ENCODE assay signal across 20 cellular contexts in the genomic region with DNA sequence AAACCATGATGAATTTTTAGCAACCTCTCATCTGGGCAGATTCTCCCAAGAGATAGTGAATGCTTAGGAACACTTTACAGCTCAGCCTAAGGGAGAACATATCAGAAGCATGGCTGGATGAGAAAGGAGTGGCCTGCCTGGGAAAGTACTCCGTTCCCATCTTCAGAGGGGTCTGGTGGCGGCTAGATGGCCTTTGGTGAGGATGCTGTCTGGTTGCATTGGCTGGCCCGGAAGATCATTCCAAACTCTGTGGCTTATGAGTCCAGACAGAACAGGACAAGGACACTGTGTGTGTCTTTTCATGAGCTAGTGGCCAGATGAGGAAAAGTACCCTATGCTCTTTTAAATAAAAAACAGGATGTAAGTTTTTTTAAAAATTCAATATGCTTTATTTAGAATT. TPM values are rescaled to one million over a fixed set of nuclear protein-coding genes. Genes with fewer than 3 reads are reported as not detected.
DNase-seq lines count a peak whose midpoint lies in the region; ATAC-seq and TF ChIP-seq lines count a peak whose summit lies in the region.
"Had no signal": no experiment of that assay in that cellular context is flagged by ENCODE, and none has a peak within 500 bp of the region (broad histone marks: within the 10 kb centered on the region; RNA-seq: fewer than 3 reads in every experiment).

No MANE protein-coding gene starts in this region.

- TF ChIP-seq POLR2A in gastroesophageal sphincter (IDR thresholded peaks at IDR 0.05), result no peak
- TF ChIP-seq POLR2A in testis (IDR thresholded peaks at IDR 0.05), result no peak

- POLR2A ChIA-PET in activated B cell treated with CpG ODN at 0.5 μM for 24 hours (lab: Charles Lee), result interaction anchor here (1.7 to 1.9 kb wide), 2 partner anchors 13 to 17 kb away, joined by 5 read pairs; no protein-coding TSS in a partner anchor

- peak overlapping the region in 3 of 4 donors; percentile 11 to 50 (median 20) for H3K27ac ChIP-seq in gastroesophageal sphincter
- peak overlapping the region; percentile 15 for H3K27ac ChIP-seq in temporal lobe (ENCODE audit: low read depth, low read length)
- H3K27ac ChIP-seq in testis, result no peak overlapping the region
- H3K27ac ChIP-seq: colonic mucosa, upper lobe of right lung had no signal

- 78 to 81% methylated on average over 3 of the region's 3 CpGs for WGBS in gastroesophageal sphincter (ENCODE audit: low coverage in 1 of 2), 2 donors
- WGBS in testis, 2 donors, result 60 to 80% methylated on average over 3 of the region's 3 CpGs

- H3K4me1 ChIP-seq in gastroesophageal sphincter (peaks cover 0 to 70% (median 7%) of the 10 kb centered on the region in 3 donors), testis (peaks cover 11% of the 10 kb centered on the region)
- H3K4me1 ChIP-seq: colonic mucosa had no signal

- no peak for DNase-seq in activated T-cell treated with anti-CD3 and anti-CD28 coated beads, Interleukin-2, amount 50 U/mL, for 72 hours
- no peak for DNase-seq in activated T-cell treated with anti-CD3 and anti-CD28 coated beads, Interleukin-2, amount 50 U/mL, for 48 hours
- DNase-seq in activated B cell treated with CpG ODN at 0.5 μM for 24 hours (no peak), testis (no peak), progenitor cell of endocrine pancreas (ENCODE audit: low spot score, unreplicated experiment) (no peak)
- DNase-seq: ACHN; activated CD4-positive, alpha-beta T cell treated with anti-CD3 and anti-CD28 coated beads, Interleukin-2, amount 10 ng/mL, durations not matched to agents 24 days and 14 days; colonic mucosa; DMS79; foreskin fibroblast; MV-4-11; NCI-H2029; NCI-H446; NK-92 treated with Interleukin-12 subunit alpha and Interleukin-12 subunit beta, amount 100 ng/mL, for 24 hours; stimulated activated naive B cell treated with anti-CD40 and anti-IgM and Interleukin-4, amounts not matched to agents 10 μg/mL and 1 μg/mL and 100 μg/mL, for 72 hours; upper lobe of right lung had no signal

- H3K27ac Mint-ChIP-seq in activated T-cell treated with anti-CD3 and anti-CD28 coated beads, Interleukin-2, amount 50 U/mL, for 72 hours, result peak overlapping the region; percentile 26
- H3K27ac Mint-ChIP-seq in activated B cell treated with CpG ODN at 0.5 μM for 24 hours (peak overlapping the region; percentile 69), progenitor cell of endocrine pancreas (no peak overlapping the region)

- no peaks in the 10 kb centered on the region for H3K9me3 Mint-ChIP-seq in activated T-cell treated with anti-CD3 and anti-CD28 coated beads, Interleukin-2, amount 50 U/mL, for 72 hours
- H3K9me3 Mint-ChIP-seq in activated B cell treated with CpG ODN at 0.5 μM for 24 hours (no peaks in the 10 kb centered on the region), progenitor cell of endocrine pancreas (ENCODE audit: low read depth) (no peaks in the 10 kb centered on the region)
- H3K9me3 Mint-ChIP-seq: activated CD4-positive, alpha-beta T cell treated with anti-CD3 and anti-CD28 coated beads, Interleukin-2, amount 10 ng/mL, durations not matched to agents 24 days and 14 days; IgD-negative memory B cell; stimulated activated naive B cell treated with anti-CD40 and anti-IgM and Interleukin-4, amounts not matched to agents 10 μg/mL and 1 μg/mL and 100 μg/mL, for 72 hours had no signal

- intact Hi-C loops in activated B cell treated with CpG ODN at 0.5 μM for 24 hours (cut with micrococcal nuclease) (no loop called here), testis (cut with DNase I; ENCODE audit: low total_unique reads) (no loop called here)

- TF ChIP-seq CTCF in activated B cell treated with CpG ODN at 0.5 μM for 24 hours (IDR thresholded peaks at IDR 0.05) (no peak), gastroesophageal sphincter (IDR thresholded peaks at IDR 0.05) (no peak), testis (IDR thresholded peaks at IDR 0.05) (no peak), progenitor cell of endocrine pancreas (IDR thresholded peaks at IDR 0.05; ENCODE audit: unreplicated experiment) (no peak)

- H3K36me3 ChIP-seq in gastroesophageal sphincter, result no peaks in the 10 kb centered on the region
- H3K36me3 ChIP-seq in testis (ENCODE audit: low read depth, missing control alignments), result no peaks in the 10 kb centered on the region
- H3K36me3 ChIP-seq: colonic mucosa, upper lobe of right lung had no signal

- H3K4me3 Mint-ChIP-seq in activated T-cell treated with anti-CD3 and anti-CD28 coated beads, Interleukin-2, amount 50 U/mL, for 72 hours, result no peak overlapping the region
- H3K4me3 Mint-ChIP-seq in activated B cell treated with CpG ODN at 0.5 μM for 24 hours (no peak overlapping the region), progenitor cell of endocrine pancreas (ENCODE audit: low read depth) (no peak overlapping the region)
- H3K4me3 Mint-ChIP-seq: IgD-negative memory B cell; stimulated activated naive B cell treated with anti-CD40 and anti-IgM and Interleukin-4, amounts not matched to agents 10 μg/mL and 1 μg/mL and 100 μg/mL, for 72 hours had no signal

- H3K36me3 Mint-ChIP-seq in activated T-cell treated with anti-CD3 and anti-CD28 coated beads, Interleukin-2, amount 50 U/mL, for 72 hours (ENCODE audit: insufficient read depth in 2 of 2), result peaks cover 3 to 12% of the 10 kb centered on the region in 2 donors
- H3K36me3 Mint-ChIP-seq in activated B cell treated with CpG ODN at 0.5 μM for 24 hours (ENCODE audit: low read depth), result peaks cover 13% of the 10 kb centered on the region
- no peaks in the 10 kb centered on the region for H3K36me3 Mint-ChIP-seq in progenitor cell of endocrine pancreas (ENCODE audit: insufficient read depth)

- H3K9me3 ChIP-seq in gastroesophageal sphincter, result no peaks in the 10 kb centered on the region
- no peaks in the 10 kb centered on the region for H3K9me3 ChIP-seq in testis
- H3K9me3 ChIP-seq: colonic mucosa, upper lobe of right lung had no signal

- ATAC-seq in activated T-cell treated with anti-CD3 and anti-CD28 coated beads, Interleukin-2, amount 50 U/mL, for 72 hours (replicated peaks in 1 of 2), result no peak
- no peak for ATAC-seq in activated B cell treated with CpG ODN at 0.5 μM for 24 hours (ENCODE audit: low read depth)
- no peak for ATAC-seq in gastroesophageal sphincter
- no peak for ATAC-seq in GM19351 (IDR thresholded peaks at IDR 0.05; ENCODE audit: unreplicated experiment)

- no peaks in the 10 kb centered on the region for H3K27me3 Mint-ChIP-seq in activated T-cell treated with anti-CD3 and anti-CD28 coated beads, Interleukin-2, amount 50 U/mL, for 72 hours (ENCODE audit: low read depth)
- no peaks in the 10 kb centered on the region for H3K27me3 Mint-ChIP-seq in activated B cell treated with CpG ODN at 0.5 μM for 24 hours
- no peaks in the 10 kb centered on the region for H3K27me3 Mint-ChIP-seq in progenitor cell of endocrine pancreas
- H3K27me3 Mint-ChIP-seq: activated CD4-positive, alpha-beta T cell treated with anti-CD3 and anti-CD28 coated beads, Interleukin-2, amount 10 ng/mL, durations not matched to agents 24 days and 14 days; IgD-negative memory B cell; stimulated activated naive B cell treated with anti-CD40 and anti-IgM and Interleukin-4, amounts not matched to agents 10 μg/mL and 1 μg/mL and 100 μg/mL, for 72 hours had no signal

- H3K4me1 Mint-ChIP-seq in activated T-cell treated with anti-CD3 and anti-CD28 coated beads, Interleukin-2, amount 50 U/mL, for 72 hours (ENCODE audit: low read depth), result peaks cover 48% of the 10 kb centered on the region
- H3K4me1 Mint-ChIP-seq in activated B cell treated with CpG ODN at 0.5 μM for 24 hours (peaks cover 64% of the 10 kb centered on the region), progenitor cell of endocrine pancreas (ENCODE audit: low read depth) (peaks cover 2% of the 10 kb centered on the region)

- CTCF ChIA-PET in activated B cell treated with CpG ODN at 0.5 μM for 24 hours (lab: Charles Lee), result no interaction called here

- no peak for TF ChIP-seq EP300 in gastroesophageal sphincter (IDR thresholded peaks at IDR 0.05)

- no peaks in the 10 kb centered on the region for H3K27me3 ChIP-seq in gastroesophageal sphincter
- H3K27me3 ChIP-seq in testis, result no peaks in the 10 kb centered on the region
- H3K27me3 ChIP-seq: colonic mucosa, upper lobe of right lung had no signal

- H3K4me3 ChIP-seq in gastroesophageal sphincter (no peak overlapping the region), testis (no peak overlapping the region)
- H3K4me3 ChIP-seq: colonic mucosa, upper lobe of right lung had no signal

RNA-seq across cellular contexts. Expression of gene CRTC3, which starts 51.2 kb away (rescaled TPM):
- 10 to 100 TPM; 73.2 to 77.3 TPM for total RNA-seq in activated T-cell treated with anti-CD3 and anti-CD28 coated beads, Interleukin-2, amount 50 U/mL, for 72 hours
- total RNA-seq in activated B cell treated with CpG ODN at 0.5 μM for 24 hours (54.7 and 65.0 TPM in 2 replicates), gastroesophageal sphincter (10 to 100 TPM; 44.5 to 68.6 (median 65.6) TPM), temporal lobe (15.2 TPM), testis (100 to 1,000 TPM; 105 to 125 TPM), progenitor cell of endocrine pancreas (30.0 and 34.6 TPM in 2 replicates)
- 47.1 TPM for polyA plus RNA-seq in testis (ENCODE audit: insufficient read depth, low read depth, low replicate concordance)

Comparison
In these comparisons a context has a peak if more than half of its experiments do, and no peak if none do; other contexts are left out.
1. H3K27ac ChIP-seq: peak in gastroesophageal sphincter (3 of 4) and temporal lobe (single experiment); none in testis (0 of 2).